17 cellular contexts compared by ENCODE assay signal in genomic region chr13:114018461-114019055, GRCh38. TPM values are rescaled to one million over a fixed set of nuclear protein-coding genes. Genes with fewer than 3 reads are reported as not detected.
DNase-seq lines count a peak whose midpoint lies in the region; ATAC-seq and TF ChIP-seq lines count a peak whose summit lies in the region.
"Had no signal": no experiment of that assay in that cellular context is flagged by ENCODE, and none has a peak within 500 bp of the region (broad histone marks: within the 10 kb centered on the region; RNA-seq: fewer than 3 reads in every experiment).

No MANE protein-coding gene starts in this region.

- CTCF ChIA-PET in activated naive CD4-positive, alpha-beta T cell treated with anti-CD3 and anti-CD28 coated beads for 36 hours (lab: Charles Lee): no interaction called here

- H3K4me3 Mint-ChIP-seq in activated naive CD4-positive, alpha-beta T cell treated with anti-CD3 and anti-CD28 coated beads for 36 hours: no peak overlapping the region
- H3K4me3 Mint-ChIP-seq in natural killer cell: no peak overlapping the region
- H3K4me3 Mint-ChIP-seq in natural killer cell treated with Interleukin-12 subunit alpha and Interleukin-12 subunit beta and Interleukin-15 and Interleukin-18, amount 100 ng/mL, for 72 hours: no peak overlapping the region
- no peak overlapping the region for H3K4me3 Mint-ChIP-seq in central memory CD8-positive, alpha-beta T cell
- H3K4me3 Mint-ChIP-seq in stimulated activated naive B cell treated with anti-CD40 and anti-IgM and Interleukin-4, amounts not matched to agents 10 μg/mL and 1 μg/mL and 100 μg/mL, for 72 hours: no peak overlapping the region
- H3K4me3 Mint-ChIP-seq: B cell; CD4-positive, alpha-beta memory T cell; HFFc6 had no signal

- no peak for ATAC-seq in activated naive CD4-positive, alpha-beta T cell treated with anti-CD3 and anti-CD28 coated beads, Interleukin-2, amount 50 U/mL, for 72 hours
- ATAC-seq in natural killer cell (no peak), HG03354 (IDR thresholded peaks at IDR 0.05; ENCODE audit: poor library complexity, severe bottlenecking, unreplicated experiment) (no peak)
- ATAC-seq in natural killer cell treated with Interleukin-12 subunit alpha and Interleukin-12 subunit beta and Interleukin-15 and Interleukin-18, amount 100 ng/mL, for 72 hours: no peak
- ATAC-seq in central memory CD8-positive, alpha-beta T cell (replicated peaks; ENCODE audit: extremely low read depth, poor library complexity, severe bottlenecking): no peak
- ATAC-seq in stimulated activated naive B cell treated with anti-CD40 and anti-IgM and Interleukin-4, amounts not matched to agents 10 μg/mL and 1 μg/mL and 100 μg/mL, for 72 hours (replicated peaks): no peak

- no peaks in the 10 kb centered on the region for H3K27me3 Mint-ChIP-seq in activated naive CD4-positive, alpha-beta T cell treated with anti-CD3 and anti-CD28 coated beads for 36 hours (ENCODE audit: low read depth)
- no peaks in the 10 kb centered on the region for H3K27me3 Mint-ChIP-seq in natural killer cell (ENCODE audit: low read depth in 2 of 2)
- no peaks in the 10 kb centered on the region for H3K27me3 Mint-ChIP-seq in natural killer cell treated with Interleukin-12 subunit alpha and Interleukin-12 subunit beta and Interleukin-15 and Interleukin-18, amount 100 ng/mL, for 72 hours
- H3K27me3 Mint-ChIP-seq in central memory CD8-positive, alpha-beta T cell: no peaks in the 10 kb centered on the region
- H3K27me3 Mint-ChIP-seq in stimulated activated naive B cell treated with anti-CD40 and anti-IgM and Interleukin-4, amounts not matched to agents 10 μg/mL and 1 μg/mL and 100 μg/mL, for 72 hours: no peaks in the 10 kb centered on the region
- H3K27me3 Mint-ChIP-seq: B cell; CD4-positive, alpha-beta memory T cell had no signal

- H3K36me3 ChIP-seq in thyroid gland: peaks cover 0 to 16% of the 10 kb centered on the region in 2 donors

- TF ChIP-seq POLR2A in thyroid gland (IDR thresholded peaks at IDR 0.05): no peak

- no peaks in the 10 kb centered on the region for H3K9me3 ChIP-seq in thyroid gland

- H3K4me3 ChIP-seq in thyroid gland (replicated peaks in 1 of 3): no peak overlapping the region

- no peak for DNase-seq in activated naive CD4-positive, alpha-beta T cell treated with anti-CD3 and anti-CD28 coated beads, Interleukin-2, amount 50 U/mL, for 72 hours (ENCODE audit: low spot score in 2 of 2)
- DNase-seq in activated naive CD4-positive, alpha-beta T cell treated with anti-CD3 and anti-CD28 coated beads for 36 hours: no peak
- DNase-seq in natural killer cell (no peak), thyroid gland (no peak)
- DNase-seq in natural killer cell treated with Interleukin-12 subunit alpha and Interleukin-12 subunit beta and Interleukin-15 and Interleukin-18, amount 100 ng/mL, for 72 hours (ENCODE audit: low spot score): no peak
- DNase-seq in central memory CD8-positive, alpha-beta T cell (ENCODE audit: low spot score in 2 of 2): no peak
- DNase-seq in stimulated activated naive B cell treated with anti-CD40 and anti-IgM and Interleukin-4, amounts not matched to agents 10 μg/mL and 1 μg/mL and 100 μg/mL, for 72 hours: no peak
- DNase-seq: COR-L47, DMS153, DMS79 treated with DMSO at 0.1 percent for 48 hours, HCEC 1CT, HFFc6 had no signal

- H3K4me1 ChIP-seq in thyroid gland: peaks cover 4 to 15% of the 10 kb centered on the region in 2 donors

- 87 to 95% methylated on average over 14 to 17 of the region's 20 CpGs for WGBS in thyroid gland, 2 donors

- H3K27me3 ChIP-seq in thyroid gland: no peaks in the 10 kb centered on the region

- H3K9me3 Mint-ChIP-seq in activated naive CD4-positive, alpha-beta T cell treated with anti-CD3 and anti-CD28 coated beads, Interleukin-2, amount 50 U/mL, for 72 hours: no peaks in the 10 kb centered on the region
- no peaks in the 10 kb centered on the region for H3K9me3 Mint-ChIP-seq in activated naive CD4-positive, alpha-beta T cell treated with anti-CD3 and anti-CD28 coated beads for 36 hours
- no peaks in the 10 kb centered on the region for H3K9me3 Mint-ChIP-seq in natural killer cell
- H3K9me3 Mint-ChIP-seq in natural killer cell treated with Interleukin-12 subunit alpha and Interleukin-12 subunit beta and Interleukin-15 and Interleukin-18, amount 100 ng/mL, for 72 hours: no peaks in the 10 kb centered on the region
- H3K9me3 Mint-ChIP-seq in central memory CD8-positive, alpha-beta T cell: no peaks in the 10 kb centered on the region
- H3K9me3 Mint-ChIP-seq in stimulated activated naive B cell treated with anti-CD40 and anti-IgM and Interleukin-4, amounts not matched to agents 10 μg/mL and 1 μg/mL and 100 μg/mL, for 72 hours: no peaks in the 10 kb centered on the region
- H3K9me3 Mint-ChIP-seq: HFFc6 had no signal

- no peak overlapping the region for H3K27ac ChIP-seq in thyroid gland
- H3K27ac ChIP-seq: C4-2B had no signal

- H3K36me3 Mint-ChIP-seq in activated naive CD4-positive, alpha-beta T cell treated with anti-CD3 and anti-CD28 coated beads, Interleukin-2, amount 50 U/mL, for 72 hours: no peaks in the 10 kb centered on the region
- peaks cover 20% of the 10 kb centered on the region for H3K36me3 Mint-ChIP-seq in activated naive CD4-positive, alpha-beta T cell treated with anti-CD3 and anti-CD28 coated beads for 36 hours (ENCODE audit: low read depth)
- no peaks in the 10 kb centered on the region for H3K36me3 Mint-ChIP-seq in natural killer cell
- no peaks in the 10 kb centered on the region for H3K36me3 Mint-ChIP-seq in natural killer cell treated with Interleukin-12 subunit alpha and Interleukin-12 subunit beta and Interleukin-15 and Interleukin-18, amount 100 ng/mL, for 72 hours
- peaks cover 30% of the 10 kb centered on the region for H3K36me3 Mint-ChIP-seq in central memory CD8-positive, alpha-beta T cell (ENCODE audit: insufficient read depth)
- H3K36me3 Mint-ChIP-seq in stimulated activated naive B cell treated with anti-CD40 and anti-IgM and Interleukin-4, amounts not matched to agents 10 μg/mL and 1 μg/mL and 100 μg/mL, for 72 hours: peaks cover 28 to 49% of the 10 kb centered on the region in 2 donors

- intact Hi-C loops in activated naive CD4-positive, alpha-beta T cell treated with anti-CD3 and anti-CD28 coated beads for 36 hours (cut with micrococcal nuclease): loop anchor here (5.0 kb wide), 1 partner anchor 209 kb away; no protein-coding TSS in a partner anchor
- intact Hi-C loops in natural killer cell (cut with micrococcal nuclease): no loop called here
- intact Hi-C loops in thyroid gland (cut with DNase I): no loop called here

- H3K4me1 Mint-ChIP-seq in activated naive CD4-positive, alpha-beta T cell treated with anti-CD3 and anti-CD28 coated beads for 36 hours (ENCODE audit: low read depth): peaks cover 4% of the 10 kb centered on the region
- peaks cover 0 to 9% of the 10 kb centered on the region in 2 donors for H3K4me1 Mint-ChIP-seq in natural killer cell
- peaks cover 0 to 3% of the 10 kb centered on the region in 2 donors for H3K4me1 Mint-ChIP-seq in natural killer cell treated with Interleukin-12 subunit alpha and Interleukin-12 subunit beta and Interleukin-15 and Interleukin-18, amount 100 ng/mL, for 72 hours (ENCODE audit: low read depth in 2 of 2)
- no peaks in the 10 kb centered on the region for H3K4me1 Mint-ChIP-seq in central memory CD8-positive, alpha-beta T cell
- H3K4me1 Mint-ChIP-seq in stimulated activated naive B cell treated with anti-CD40 and anti-IgM and Interleukin-4, amounts not matched to agents 10 μg/mL and 1 μg/mL and 100 μg/mL, for 72 hours: peaks cover 4 to 10% of the 10 kb centered on the region in 2 donors
- H3K4me1 Mint-ChIP-seq: CD4-positive, alpha-beta memory T cell had no signal

- peak overlapping the region; percentile 46 to 85 for H3K27ac Mint-ChIP-seq in activated naive CD4-positive, alpha-beta T cell treated with anti-CD3 and anti-CD28 coated beads, Interleukin-2, amount 50 U/mL, for 72 hours
- no peak overlapping the region for H3K27ac Mint-ChIP-seq in activated naive CD4-positive, alpha-beta T cell treated with anti-CD3 and anti-CD28 coated beads for 36 hours
- peak overlapping the region; percentile 31 to 51 for H3K27ac Mint-ChIP-seq in natural killer cell
- no peak overlapping the region for H3K27ac Mint-ChIP-seq in natural killer cell treated with Interleukin-12 subunit alpha and Interleukin-12 subunit beta and Interleukin-15 and Interleukin-18, amount 100 ng/mL, for 72 hours
- peak overlapping the region; percentile 22 for H3K27ac Mint-ChIP-seq in central memory CD8-positive, alpha-beta T cell (ENCODE audit: low read depth)
- peak overlapping the region; percentile 75 for H3K27ac Mint-ChIP-seq in stimulated activated naive B cell treated with anti-CD40 and anti-IgM and Interleukin-4, amounts not matched to agents 10 μg/mL and 1 μg/mL and 100 μg/mL, for 72 hours
- H3K27ac Mint-ChIP-seq: B cell had no signal

- TF ChIP-seq CTCF in natural killer cell (IDR thresholded peaks at IDR 0.05) (no peak), thyroid gland (IDR thresholded peaks at IDR 0.05) (no peak)

RNA-seq across cellular contexts. Expression of gene C13orf46, which starts 44.7 kb away (rescaled TPM):
- 1 to 10 TPM in 1 of 2 donors, under 1 TPM in 1; 0.61 to 3.6 TPM for total RNA-seq in activated naive CD4-positive, alpha-beta T cell treated with anti-CD3 and anti-CD28 coated beads, Interleukin-2, amount 50 U/mL, for 72 hours
- 1 to 10 TPM; 1.7 to 1.8 TPM for total RNA-seq in activated naive CD4-positive, alpha-beta T cell treated with anti-CD3 and anti-CD28 coated beads for 36 hours
- 10 to 100 TPM; 21.1 to 23.9 (median 23.5) TPM for total RNA-seq in natural killer cell
- 1 to 10 TPM in 1 of 2 donors, under 1 TPM in 1; 0.64 to 1.4 TPM for total RNA-seq in natural killer cell treated with Interleukin-12 subunit alpha and Interleukin-12 subunit beta and Interleukin-15 and Interleukin-18, amount 100 ng/mL, for 72 hours
- total RNA-seq in thyroid gland: 1 to 10 TPM in 3 of 4 donors, under 1 TPM in 1; 0.67 to 9.4 (median 4.3) TPM
- total RNA-seq: H4 had no signal

Comparison
In these comparisons a context has a peak if more than half of its experiments do, and no peak if none do; other contexts are left out.
1. H3K27ac Mint-ChIP-seq: peak in activated naive CD4-positive, alpha-beta T cell treated with anti-CD3 and anti-CD28 coated beads, Interleukin-2, amount 50 U/mL, for 72 hours (2 of 2), natural killer cell (2 of 2), central memory CD8-positive, alpha-beta T cell (single experiment) and stimulated activated naive B cell treated with anti-CD40 and anti-IgM and Interleukin-4, amounts not matched to agents 10 μg/mL and 1 μg/mL and 100 μg/mL, for 72 hours (single experiment); none in activated naive CD4-positive, alpha-beta T cell treated with anti-CD3 and anti-CD28 coated beads for 36 hours (single experiment) and natural killer cell treated with Interleukin-12 subunit alpha and Interleukin-12 subunit beta and Interleukin-15 and Interleukin-18, amount 100 ng/mL, for 72 hours (0 of 2).